Comparison of ENCODE assay signal across 2 cellular contexts in genomic region chr15:38430106-38430760, GRCh38.
TF ChIP-seq lines count a peak whose summit lies in the region.

No MANE protein-coding gene starts in this region.

TF ChIP-seq in GM23338, 12 proteins besides CTCF, POLR2A, EP300 and RAD21 (continued from another document):
- TF ChIP-seq ZNF462 (CRISPR knock-in tag; IDR thresholded peaks at IDR 0.05), result no peak

TF ChIP-seq in K562, 482 proteins besides CTCF, POLR2A, EP300 and RAD21:
- no peak for TF ChIP-seq ZBTB33 (CRISPR knock-in tag; IDR thresholded peaks at IDR 0.05)
- TF ChIP-seq L3MBTL2 (IDR thresholded peaks at IDR 0.05), result peak; percentile 14; the same call in 1 of the 2 replicates
- no peak for TF ChIP-seq FUS (optimal IDR thresholded peaks at IDR 0.05; ENCODE audit: low read depth, low read length)
- TF ChIP-seq JUND (IDR thresholded peaks at IDR 0.05; ENCODE audit: borderline replicate concordance, low read depth, low read length), result peak; percentile 13; the same call in 1 of the 2 replicates
- TF ChIP-seq JUND (tag; IDR thresholded peaks at IDR 0.05; ENCODE audit: borderline replicate concordance, low read depth, low read length), result no peak
- TF ChIP-seq NR2C2 (CRISPR knock-in tag; IDR thresholded peaks at IDR 0.05), result no peak
- TF ChIP-seq NR2C2 (tag; IDR thresholded peaks at IDR 0.05), result 0 out of 2 replicates have a peak, but pooled peaks have one; percentile 20
- TF ChIP-seq CHD2 (IDR thresholded peaks at IDR 0.05; ENCODE audit: low read depth, low read length), result no peak
- TF ChIP-seq RCOR1 (IDR thresholded peaks at IDR 0.05; ENCODE audit: borderline replicate concordance in 1 of 2, low read depth in 2 of 2, low read length in 2 of 2), result 0 out of 4 replicates have a peak, but pooled peaks of 1 of the 2 experiments have one; percentile 25
- no peak for TF ChIP-seq ZNF212 (CRISPR knock-in tag; IDR thresholded peaks at IDR 0.05)
